In the genomic region with DNA sequence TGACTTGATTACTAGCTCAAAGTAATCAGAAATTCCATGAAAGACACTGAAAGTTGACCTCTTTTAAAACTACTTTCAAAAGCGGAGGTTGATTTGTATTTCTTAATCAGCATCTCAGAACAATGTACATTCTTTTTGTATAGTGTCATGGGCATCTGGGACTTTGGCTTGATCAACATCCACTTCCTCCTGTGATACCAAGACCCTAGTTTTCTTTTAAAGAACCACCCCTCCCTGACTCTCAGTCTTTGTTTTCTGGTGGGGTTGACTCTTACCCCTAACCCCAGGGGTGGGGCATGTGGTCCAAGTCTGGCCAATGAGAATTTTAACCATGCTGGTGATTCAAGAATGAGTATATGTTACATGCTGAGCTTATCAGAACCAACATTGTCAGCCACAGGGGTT, we compare ENCODE assay signal across 12 cellular contexts. TPM values are rescaled to one million over a fixed set of nuclear protein-coding genes. Genes with fewer than 3 reads are reported as not detected.
DNase-seq lines count a peak whose midpoint lies in the region; ATAC-seq, FAIRE-seq and TF ChIP-seq lines count a peak whose summit lies in the region.
"Had no signal": no experiment of that assay in that cellular context is flagged by ENCODE, and none has a peak within 500 bp of the region (broad histone marks: within the 10 kb centered on the region; RNA-seq: fewer than 3 reads in every experiment).

No MANE protein-coding gene starts in this region.

- FAIRE-seq in RCC 7860 (lab: Jason Lieb, UNC) = peak; percentile 77
- FAIRE-seq: colon had no signal

- H3K27me3 ChIP-seq in BE2C = no peaks in the 10 kb centered on the region
- H3K27me3 ChIP-seq in transverse colon = no peaks in the 10 kb centered on the region
- H3K27me3 ChIP-seq: upper lobe of right lung had no signal

- DNase-seq in EH (ENCODE audit: low read depth) = peak; percentile 86
- peak; percentile 89 for DNase-seq in RCC 7860 (ENCODE audit: low spot score)
- DNase-seq in non-pigmented ciliary epithelial cell (ENCODE audit: low read depth) = peak; percentile 94
- no peak for DNase-seq in BE2C
- no peak for DNase-seq in transverse colon
- DNase-seq in NCI-H2227 treated with DMSO at 0.1 percent for 48 hours (lab: John Stamatoyannopoulos, UW) = no peak
- DNase-seq: NCI-H1092 treated with DMSO at 0.1 percent for 48 hours; stimulated activated CD4-positive, alpha-beta T cell treated with anti-CD3 and anti-CD28 coated beads, Interleukin-2, amount 100 ng/mL, for 48 hours; upper lobe of right lung had no signal

- H3K4me3 ChIP-seq in BE2C (ENCODE audit: low read depth, low read length) = no peak overlapping the region
- no peak overlapping the region for H3K4me3 ChIP-seq in transverse colon
- H3K4me3 ChIP-seq: upper lobe of right lung had no signal

- H3K36me3 ChIP-seq in BE2C (no peaks in the 10 kb centered on the region), transverse colon (no peaks in the 10 kb centered on the region)
- H3K36me3 ChIP-seq: upper lobe of right lung had no signal

- H3K27ac ChIP-seq in transverse colon = no peak overlapping the region
- H3K27ac ChIP-seq: upper lobe of right lung had no signal

- no peaks in the 10 kb centered on the region for H3K9me3 ChIP-seq in BE2C
- H3K9me3 ChIP-seq in transverse colon = no peaks in the 10 kb centered on the region
- H3K9me3 ChIP-seq: upper lobe of right lung had no signal

- no peak for TF ChIP-seq EP300 in transverse colon (IDR thresholded peaks at IDR 0.05; ENCODE audit: low read depth)

- 53 to 56% methylated on average over 1 of the region's 1 CpG for WGBS in transverse colon (ENCODE audit: low coverage in 1 of 2), 2 donors

- TF ChIP-seq POLR2A in transverse colon (IDR thresholded peaks at IDR 0.05) = no peak

- no peak for TF ChIP-seq CTCF in BE2C (IDR thresholded peaks at IDR 0.05; ENCODE audit: low read depth, low read length)
- TF ChIP-seq CTCF in transverse colon (IDR thresholded peaks at IDR 0.05) = no peak

- in situ Hi-C loops in transverse colon (cut with MboI; ENCODE audit: low pct_ligation_motif_present in 1 of 4, low pct_unique_long_range_greater_than_20kb in 1 of 4, low sequenced_read_pairs in 3 of 4) = no loop called here

- H3K4me1 ChIP-seq in BE2C (no peaks in the 10 kb centered on the region), transverse colon (peaks cover 0 to 3% (median 0%) of the 10 kb centered on the region in 4 donors)

- intact Hi-C loops in transverse colon (cut with DNase I; ENCODE audit: low total_unique reads) = loop anchor here (2.0 kb wide), 1 partner anchor 33 kb away; no protein-coding TSS in a partner anchor

- ATAC-seq in esophagus mucosa (peak; percentile 25), HG03457 (IDR thresholded peaks at IDR 0.05; ENCODE audit: unreplicated experiment) (no peak)
- ATAC-seq: upper lobe of right lung had no signal

RNA-seq across cellular contexts. Expression of a gene that starts 21.7 kb away (rescaled TPM):
- 78.2 TPM for total RNA-seq in esophagus mucosa
- 199 TPM for polyA plus RNA-seq in BE2C (2012; ENCODE audit: insufficient read depth, insufficient read length, low read depth)
- total RNA-seq in transverse colon = 100 to 1,000 TPM in 1 of 4 donors, 10 to 100 TPM in 3; 82.7 to 120 (median 93.3) TPM

Comparison
In these comparisons a context has a peak if more than half of its experiments do, and no peak if none do; other contexts are left out.
1. DNase-seq: peak in EH (single experiment), RCC 7860 (single experiment) and non-pigmented ciliary epithelial cell (single experiment); none in BE2C (single experiment), transverse colon (single experiment) and NCI-H2227 treated with DMSO at 0.1 percent for 48 hours (single experiment).